In genomic region chr2:240574386-240575100, GRCh38 we compare ENCODE assay signal across 28 cellular contexts. TPM values are rescaled to one million over a fixed set of nuclear protein-coding genes. Genes with fewer than 3 reads are reported as not detected.
DNase-seq lines count a peak whose midpoint lies in the region; ATAC-seq and TF ChIP-seq lines count a peak whose summit lies in the region.
"Had no signal": no experiment of that assay in that cellular context is flagged by ENCODE, and none has a peak within 500 bp of the region (broad histone marks: within the 10 kb centered on the region; RNA-seq: fewer than 3 reads in every experiment).

No MANE protein-coding gene starts in this region.

- peaks cover 3 to 36% (median 20%) of the 10 kb centered on the region in 12 donors for H3K4me1 ChIP-seq in heart left ventricle
- peaks cover under 1 to 2% of the 10 kb centered on the region in 2 donors for H3K4me1 ChIP-seq in neuronal stem cell (ENCODE audit: control insufficient read depth in 2 of 2, insufficient read depth in 1 of 2, low read depth in 1 of 2, low read length in 2 of 2)
- no peaks in the 10 kb centered on the region for H3K4me1 ChIP-seq in neural progenitor cell

- no peak overlapping the region for H3K4me2 ChIP-seq in neuronal stem cell (ENCODE audit: insufficient read depth, low read length, poor library complexity, severe bottlenecking)
- no peak overlapping the region for H3K4me2 ChIP-seq in neural progenitor cell
- H3K4me2 ChIP-seq: BLaER1, smooth muscle cell had no signal

- no peak overlapping the region for H3K4me3 ChIP-seq in heart left ventricle
- H3K4me3 ChIP-seq in neuronal stem cell (ENCODE audit: low read length in 2 of 2) = no peak overlapping the region
- no peak overlapping the region for H3K4me3 ChIP-seq in neural progenitor cell
- H3K4me3 ChIP-seq: BLaER1, coronary artery, gastrocnemius medialis, GM23248, smooth muscle cell, vagina had no signal

- H2BK120ac ChIP-seq in neuronal stem cell (ENCODE audit: low read depth, low read length) = no peak overlapping the region

- POLR2A ChIA-PET in RWPE1 (lab: Yijun Ruan, JAX; ENCODE audit: low non-redundant PET) = no interaction called here

- no peaks in the 10 kb centered on the region for H3K36me3 Mint-ChIP-seq in neural progenitor cell
- no peaks in the 10 kb centered on the region for H3K36me3 Mint-ChIP-seq in osteocyte (ENCODE audit: unreplicated experiment)

- no peak for ATAC-seq in heart left ventricle
- ATAC-seq: effector memory CD8-positive, alpha-beta T cell; gastrocnemius medialis; stimulated activated effector memory CD8-positive, alpha-beta T cell treated with anti-CD3 and anti-CD28 coated beads, Interleukin-12 subunit alpha, Interleukin-12 subunit beta, amount 100 ng/mL, for 72 hours had no signal

- peaks cover 21% of the 10 kb centered on the region for H4K20me1 ChIP-seq in neural progenitor cell (ENCODE audit: low read depth)

- H2AK5ac ChIP-seq in neuronal stem cell (ENCODE audit: low read depth, low read length) = no peak overlapping the region

- H3K27ac ChIP-seq in RWPE1 (peak overlapping the region; percentile 36), heart left ventricle (no peak overlapping the region), neuronal stem cell (replicated peaks; ENCODE audit: low read length) (no peak overlapping the region), neural progenitor cell (no peak overlapping the region)
- H3K27ac ChIP-seq: coronary artery, gastrocnemius medialis, GM23248, neutrophil, vagina, VCaP had no signal

- H2BK15ac ChIP-seq in neuronal stem cell (ENCODE audit: low read length) = no peak overlapping the region

- H3K9me3 ChIP-seq in heart left ventricle = no peaks in the 10 kb centered on the region
- no peaks in the 10 kb centered on the region for H3K9me3 ChIP-seq in neuronal stem cell (replicated peaks in 1 of 2; ENCODE audit: control insufficient read depth in 2 of 2, insufficient read depth in 1 of 2, low read depth in 1 of 2, low read length in 2 of 2)
- H3K9me3 ChIP-seq in neural progenitor cell (ENCODE audit: low read depth) = no peaks in the 10 kb centered on the region
- H3K9me3 ChIP-seq: BLaER1, gastrocnemius medialis, neutrophil, vagina had no signal

- H3K9ac ChIP-seq in neuronal stem cell (ENCODE audit: low read depth, low read length, poor library complexity) (no peak overlapping the region), neural progenitor cell (no peak overlapping the region)
- H3K9ac ChIP-seq: BLaER1, GM23248 had no signal

- H3K4me1 Mint-ChIP-seq in neural progenitor cell = no peaks in the 10 kb centered on the region
- H3K4me1 Mint-ChIP-seq in osteocyte (ENCODE audit: unreplicated experiment) = peaks cover 12% of the 10 kb centered on the region

- no peak overlapping the region for H2BK5ac ChIP-seq in neuronal stem cell (ENCODE audit: low read length)

- no peaks in the 10 kb centered on the region for H3F3A ChIP-seq in neural progenitor cell (ENCODE audit: low read depth)

- no peak overlapping the region for H4K91ac ChIP-seq in neuronal stem cell (ENCODE audit: low read depth, low read length, poor library complexity)

- H3K27me3 Mint-ChIP-seq in neural progenitor cell (ENCODE audit: insufficient read depth, low read depth) (peaks cover 2% of the 10 kb centered on the region), osteocyte (ENCODE audit: unreplicated experiment) (no peaks in the 10 kb centered on the region)
- H3K27me3 Mint-ChIP-seq: activated T-cell treated with anti-CD3 and anti-CD28 coated beads, Interleukin-2, amount 50 U/mL, for 24 hours; effector memory CD8-positive, alpha-beta T cell had no signal

- no peak overlapping the region for H4K8ac ChIP-seq in neuronal stem cell (ENCODE audit: low read depth, low read length)

- CTCF ChIA-PET in RWPE1 (lab: Yijun Ruan, JAX) = interaction anchor here (0.7 kb wide), 1 partner anchor 1008 kb away, joined by 4 read pairs; no protein-coding TSS in a partner anchor

- TF ChIP-seq CTCF in RWPE1 (conservative IDR thresholded peaks at IDR 0.05; ENCODE audit: low read depth) = no peak
- no peak for TF ChIP-seq CTCF in heart left ventricle (IDR thresholded peaks at IDR 0.05)
- TF ChIP-seq CTCF in neural progenitor cell (IDR thresholded peaks at IDR 0.05) = no peak
- TF ChIP-seq CTCF in osteocyte (IDR thresholded peaks at IDR 0.05) = no peak

- H2BK12ac ChIP-seq in neuronal stem cell (ENCODE audit: low read length) = no peak overlapping the region

- H3K14ac ChIP-seq in neuronal stem cell (ENCODE audit: low read length) = no peak overlapping the region

- H2AFZ ChIP-seq in neuronal stem cell (ENCODE audit: low read length) (no peak overlapping the region), neural progenitor cell (replicated peaks) (no peak overlapping the region)
- H2AFZ ChIP-seq: GM23248 had no signal

- 87 to 92% (median 89%) methylated on average over 14 to 21 of the region's 21 CpGs for WGBS in heart left ventricle, 4 donors
- WGBS in neuronal stem cell (ENCODE audit: extremely low coverage in 2 of 2, insufficient read length in 2 of 2, insufficient replicate concordance in 1 of 2), 2 donors = no CpG with 5 or more reads among the region's 21 CpGs

- DNase-seq in RWPE1 (ENCODE audit: low spot score) = no peak
- DNase-seq in heart left ventricle = peak in 3 of 5 donors; percentile 20 to 52 (median 28)
- DNase-seq in neuronal stem cell (ENCODE audit: low spot score) = no peak
- DNase-seq in neural progenitor cell (ENCODE audit: low spot score) = no peak
- DNase-seq in ureter (ENCODE audit: low spot score) = no peak
- no peak for DNase-seq in osteocyte (ENCODE audit: extremely low spot score, unreplicated experiment)
- DNase-seq: activated CD4-positive, alpha-beta T cell treated with anti-CD3 and anti-CD28 coated beads for 48 hours; activated naive CD4-positive, alpha-beta T cell; activated T-cell treated with anti-CD3 and anti-CD28 coated beads, Interleukin-2, amount 50 U/mL, for 24 hours; amniotic stem cell; DMS79; effector memory CD8-positive, alpha-beta T cell; gastrocnemius medialis; GM23248; islet precursor cell; NCI-H1105; NCI-H2081; NCI-H345; NCI-H748 treated with DMSO at 0.1 percent for 48 hours; RPMI8226; stimulated activated CD4-positive, alpha-beta T cell treated with anti-CD3 and anti-CD28 coated beads, Interleukin-2, amount 100 ng/mL, for 48 hours had no signal

- H3K27ac Mint-ChIP-seq in neural progenitor cell (no peak overlapping the region), osteocyte (ENCODE audit: unreplicated experiment) (no peak overlapping the region)

- no peak overlapping the region for H3K4ac ChIP-seq in neuronal stem cell (ENCODE audit: low read length)

- no peaks in the 10 kb centered on the region for H3K79me2 ChIP-seq in neural progenitor cell (ENCODE audit: low read depth)

- H3K36me3 ChIP-seq in heart left ventricle (peaks cover 0 to 68% (median 39%) of the 10 kb centered on the region in 9 donors), neuronal stem cell (replicated peaks in 1 of 2; ENCODE audit: control insufficient read depth in 2 of 2, insufficient read depth in 2 of 2, low read length in 2 of 2) (peaks cover 8 to 38% of the 10 kb centered on the region in 2 donors), neural progenitor cell (no peaks in the 10 kb centered on the region)

- H3K4me3 Mint-ChIP-seq in neural progenitor cell = no peak overlapping the region
- no peak overlapping the region for H3K4me3 Mint-ChIP-seq in osteocyte (ENCODE audit: unreplicated experiment)
- H3K4me3 Mint-ChIP-seq: activated T-cell treated with anti-CD3 and anti-CD28 coated beads, Interleukin-2, amount 50 U/mL, for 24 hours; effector memory CD8-positive, alpha-beta T cell; stimulated activated effector memory CD8-positive, alpha-beta T cell treated with anti-CD3 and anti-CD28 coated beads, Interleukin-12 subunit alpha, Interleukin-12 subunit beta, amount 100 ng/mL, for 72 hours had no signal

- no peak for TF ChIP-seq POLR2A in heart left ventricle (IDR thresholded peaks at IDR 0.05)

- H3K79me1 ChIP-seq in neuronal stem cell (ENCODE audit: low read depth, low read length) = peaks cover 5% of the 10 kb centered on the region

- intact Hi-C loops in heart left ventricle (cut with DNase I) = no loop called here

- peak overlapping the region; percentile 55 for H3K23ac ChIP-seq in neuronal stem cell (ENCODE audit: low read depth, low read length, poor library complexity)

- H3K9me3 Mint-ChIP-seq in neural progenitor cell (no peaks in the 10 kb centered on the region), osteocyte (ENCODE audit: unreplicated experiment) (no peaks in the 10 kb centered on the region)
- H3K9me3 Mint-ChIP-seq: activated T-cell treated with anti-CD3 and anti-CD28 coated beads, Interleukin-2, amount 50 U/mL, for 24 hours; effector memory CD8-positive, alpha-beta T cell; stimulated activated effector memory CD8-positive, alpha-beta T cell treated with anti-CD3 and anti-CD28 coated beads, Interleukin-12 subunit alpha, Interleukin-12 subunit beta, amount 100 ng/mL, for 72 hours had no signal

- H3K18ac ChIP-seq in neuronal stem cell (ENCODE audit: low read length) = no peak overlapping the region

- no peaks in the 10 kb centered on the region for H3K27me3 ChIP-seq in heart left ventricle
- peaks cover 0 to 6% (median 0%) of the 10 kb centered on the region in 3 experiments for H3K27me3 ChIP-seq in neuronal stem cell (ENCODE audit: control insufficient read depth in 3 of 3, insufficient read depth in 3 of 3, low read depth in 1 of 3, low read length in 3 of 3)
- peaks cover 10% of the 10 kb centered on the region for H3K27me3 ChIP-seq in neural progenitor cell
- H3K27me3 ChIP-seq: BLaER1, gastrocnemius medialis, neutrophil, vagina had no signal

RNA-seq across cellular contexts. Expression of gene RNPEPL1, which starts 6.3 kb away (rescaled TPM):
- total RNA-seq in heart left ventricle (100 to 1,000 TPM in 2 of 9 donors, 10 to 100 TPM in 7; 67.5 to 149 (median 91.0) TPM), neural progenitor cell (ENCODE audit: low replicate concordance) (2.7 and 7.5 TPM in 2 replicates), ureter (57.3 TPM), osteocyte (56.5 and 64.0 TPM in 2 replicates)
- polyA plus RNA-seq in heart left ventricle = 100 to 1,000 TPM in 1 of 2 donors, 10 to 100 TPM in 1; 75.9 to 206 TPM
- polyA plus RNA-seq in neuronal stem cell (2013, experiment 1 of 2) = 15.2 TPM
- polyA plus RNA-seq in neuronal stem cell (2013, experiment 2 of 2) = 15.3 TPM

RNA-seq across cellular contexts. Expression of gene CAPN10, which starts 12.0 kb away (rescaled TPM):
- total RNA-seq in heart left ventricle (10 to 100 TPM; 14.9 to 35.6 (median 21.9) TPM), neural progenitor cell (ENCODE audit: low replicate concordance) (16.1 and 62.9 TPM in 2 replicates), ureter (34.4 TPM), osteocyte (37.7 and 40.3 TPM in 2 replicates)
- polyA plus RNA-seq in heart left ventricle = 10 to 100 TPM; 17.4 to 39.7 TPM
- polyA plus RNA-seq in neuronal stem cell (2013, experiment 1 of 2) = 24.5 TPM
- polyA plus RNA-seq in neuronal stem cell (2013, experiment 2 of 2) = 23.9 TPM

RNA-seq across cellular contexts. Expression of gene DUSP28, which starts 14.4 kb away (rescaled TPM):
- total RNA-seq in heart left ventricle (10 to 100 TPM in 7 of 9 donors, 1 to 10 TPM in 2; 6.7 to 23.9 (median 15.4) TPM), neural progenitor cell (ENCODE audit: low replicate concordance) (5.1 and 8.9 TPM in 2 replicates), ureter (6.2 TPM), osteocyte (3.8 and 5.9 TPM in 2 replicates)
- polyA plus RNA-seq in heart left ventricle = 1 to 10 TPM; 3.6 to 9.3 TPM
- 3.8 TPM for polyA plus RNA-seq in neuronal stem cell (2013, experiment 1 of 2)
- polyA plus RNA-seq in neuronal stem cell (2013, experiment 2 of 2) = 3.2 TPM

RNA-seq across cellular contexts. Expression of gene ANKMY1, which starts 16.8 kb away (rescaled TPM):
- total RNA-seq in heart left ventricle (10 to 100 TPM in 1 of 9 donors, 1 to 10 TPM in 8; 3.1 to 11.7 (median 5.6) TPM), neural progenitor cell (ENCODE audit: low replicate concordance) (4.2 and 6.9 TPM in 2 replicates), ureter (52.8 TPM), osteocyte (16.9 and 28.5 TPM in 2 replicates)
- 1 to 10 TPM; 2.4 to 4.9 TPM for polyA plus RNA-seq in heart left ventricle
- 4.1 TPM for polyA plus RNA-seq in neuronal stem cell (2013, experiment 1 of 2)
- 4.3 TPM for polyA plus RNA-seq in neuronal stem cell (2013, experiment 2 of 2)

RNA-seq across cellular contexts. Expression of gene GPR35, which starts 50.7 kb away (rescaled TPM):
- total RNA-seq in heart left ventricle (1 to 10 TPM in 3 of 9 donors, under 1 TPM in 5, not detected in 1; 0.48 to 2.7 (median 0.78) TPM), neural progenitor cell (ENCODE audit: low replicate concordance) (0.34 and 0.74 TPM in 2 replicates), ureter (1.6 TPM), osteocyte (2.5 and 3.6 TPM in 2 replicates)
- polyA plus RNA-seq in heart left ventricle = 1 to 10 TPM; 1.1 to 1.3 TPM
- 0.92 TPM for polyA plus RNA-seq in neuronal stem cell (2013, experiment 1 of 2)
- polyA plus RNA-seq in neuronal stem cell (2013, experiment 2 of 2) = 0.96 TPM
- total RNA-seq: GM23248 had no signal

Comparison
In these comparisons a context has a peak if more than half of its experiments do, and no peak if none do; other contexts are left out.
1. DNase-seq: peak in heart left ventricle (3 of 5); none in RWPE1 (single experiment), neuronal stem cell (single experiment), neural progenitor cell (single experiment), ureter (single experiment) and osteocyte (single experiment).